11 cellular contexts compared by ENCODE assay signal in genomic region chr5:80140496-80140895, GRCh38.
DNase-seq lines count a peak whose midpoint lies in the region; ATAC-seq and TF ChIP-seq lines count a peak whose summit lies in the region.
"Had no signal": no experiment of that assay in that cellular context is flagged by ENCODE, and none has a peak within 500 bp of the region (broad histone marks: within the 10 kb centered on the region; RNA-seq: fewer than 3 reads in every experiment).

No MANE protein-coding gene starts in this region.

- H3K36me3 ChIP-seq in cardiac muscle cell = peaks cover 3% of the 10 kb centered on the region
- no peaks in the 10 kb centered on the region for H3K36me3 ChIP-seq in body of pancreas (replicated peaks in 1 of 2; ENCODE audit: insufficient read depth in 1 of 2, low read depth in 2 of 2)
- peaks cover 0 to 6% (median 2%) of the 10 kb centered on the region in 4 donors for H3K36me3 ChIP-seq in sigmoid colon
- H3K36me3 ChIP-seq in tibial nerve = peaks cover 0 to 30% (median 9%) of the 10 kb centered on the region in 3 donors

- DNase-seq in cardiac muscle cell (ENCODE audit: low read depth in 1 of 2, low spot score in 1 of 2) = no peak
- DNase-seq in cardiac septum (ENCODE audit: low spot score) = no peak
- DNase-seq in body of pancreas = no peak
- DNase-seq in sigmoid colon = no peak
- DNase-seq in tibial nerve (ENCODE audit: low spot score in 2 of 2) = no peak
- DNase-seq in epidermal melanocyte (ENCODE audit: insufficient read length, low spot score) = no peak
- no peak for DNase-seq in GM20000 (ENCODE audit: low spot score)
- DNase-seq: effector CD4-positive, alpha-beta T cell; GOT3 had no signal

- TF ChIP-seq POLR2A in body of pancreas (IDR thresholded peaks at IDR 0.05) = no peak
- TF ChIP-seq POLR2A in sigmoid colon (IDR thresholded peaks at IDR 0.05) = no peak
- TF ChIP-seq POLR2A in tibial nerve (IDR thresholded peaks at IDR 0.05) = no peak

- H3K27ac ChIP-seq in cardiac muscle cell (peak overlapping the region; percentile 94), body of pancreas (peak overlapping the region in 3 of 4 donors; percentile 50 to 70 (median 54)), sigmoid colon (peak overlapping the region; percentile 69 to 91 (median 88)), tibial nerve (peak overlapping the region; percentile 53 to 94 (median 86))

- ATAC-seq in body of pancreas = no peak
- ATAC-seq in GM19395 (IDR thresholded peaks at IDR 0.05; ENCODE audit: unreplicated experiment) = no peak

- TF ChIP-seq EP300 in sigmoid colon (IDR thresholded peaks at IDR 0.05) (no peak), tibial nerve (IDR thresholded peaks at IDR 0.05) (no peak)

- no peaks in the 10 kb centered on the region for H3K27me3 ChIP-seq in cardiac muscle cell
- no peaks in the 10 kb centered on the region for H3K27me3 ChIP-seq in body of pancreas
- no peaks in the 10 kb centered on the region for H3K27me3 ChIP-seq in sigmoid colon
- H3K27me3 ChIP-seq in tibial nerve = no peaks in the 10 kb centered on the region
- H3K27me3 ChIP-seq: right lobe of liver had no signal

- H3K9me3 ChIP-seq in cardiac muscle cell (ENCODE audit: low read depth) = no peaks in the 10 kb centered on the region
- no peaks in the 10 kb centered on the region for H3K9me3 ChIP-seq in body of pancreas
- no peaks in the 10 kb centered on the region for H3K9me3 ChIP-seq in sigmoid colon
- no peaks in the 10 kb centered on the region for H3K9me3 ChIP-seq in tibial nerve
- H3K9me3 ChIP-seq: right lobe of liver had no signal

- intact Hi-C loops in cardiac septum (cut with DNase I) (loop anchor here (5.0 kb wide), 2 partner anchors 47 to 117 kb away; partner anchors contain the start of gene SERINC5), body of pancreas (cut with DNase I) (no loop called here), sigmoid colon (cut with DNase I) (loop anchor here (2.0 to 5.0 kb wide), 4 partner anchors 32 to 267 kb away; partner anchors contain the start of genes SERINC5 and ZFYVE16)

- 82 to 90% methylated on average over 3 of the region's 3 CpGs for WGBS in body of pancreas, 2 donors
- 78 to 85% methylated on average over 3 of the region's 3 CpGs for WGBS in sigmoid colon, 2 donors
- WGBS in tibial nerve, 2 donors = 66 to 72% methylated on average over 3 of the region's 3 CpGs

- TF ChIP-seq CTCF in cardiac muscle cell (IDR thresholded peaks at IDR 0.05; ENCODE audit: low read depth, low read length) (no peak), body of pancreas (IDR thresholded peaks at IDR 0.05) (no peak), sigmoid colon (IDR thresholded peaks at IDR 0.05) (no peak), tibial nerve (IDR thresholded peaks at IDR 0.05) (no peak), GM20000 (IDR thresholded peaks at IDR 0.05; ENCODE audit: extremely low read depth, missing control alignments) (no peak)

- H3K4me3 ChIP-seq in cardiac muscle cell = no peak overlapping the region
- H3K4me3 ChIP-seq in body of pancreas = no peak overlapping the region
- H3K4me3 ChIP-seq in sigmoid colon = no peak overlapping the region
- no peak overlapping the region for H3K4me3 ChIP-seq in tibial nerve
- H3K4me3 ChIP-seq: right lobe of liver had no signal

- H3K4me1 ChIP-seq in cardiac muscle cell (ENCODE audit: low read depth) (peaks cover 29% of the 10 kb centered on the region), body of pancreas (no peaks in the 10 kb centered on the region), sigmoid colon (peaks cover 0 to 38% (median 29%) of the 10 kb centered on the region in 4 donors), tibial nerve (peaks cover 0 to 37% (median 20%) of the 10 kb centered on the region in 4 donors)
- H3K4me1 ChIP-seq: right lobe of liver had no signal
